In genomic region chr7:135170223-135170997, GRCh38 we compare ENCODE assay signal across 8 cellular contexts. TPM values are rescaled to one million over a fixed set of nuclear protein-coding genes. Genes with fewer than 3 reads are reported as not detected.
A peak's percentile ranks its signal among the peaks of the same experiment; 100 is the strongest.
DNase-seq lines count a peak whose midpoint lies in the region; ATAC-seq, FAIRE-seq and TF ChIP-seq lines count a peak whose summit lies in the region.

Gene CYREN (minus strand): TSS chr7:135170707. CDS start chr7:135168922, 1,785 bp downstream.

- no peaks in the 10 kb centered on the region for H3K27me3 ChIP-seq in BLaER1 treated with 17β-estradiol and CSF1 and Interleukin-3, amounts not matched to agents 10 nM and 100 nM
- no peaks in the 10 kb centered on the region; a peak in 1 of 5 replicates for H3K27me3 ChIP-seq in HepG2 (ENCODE audit: control insufficient read depth in 1 of 2, insufficient read depth in 2 of 2, low read length in 2 of 2)

- CTCF ChIA-PET in HepG2 (lab: Yijun Ruan, JAX; ENCODE audit: low intra/inter-chr PET ratio, low total read pairs): interaction anchor here (1.3 to 2.4 kb wide), 2 partner anchors 183 to 537 kb away, joined by 3 to 11 read pairs; partner anchors contain the start of gene AGBL3

- H3K4me1 Mint-ChIP-seq in activated CD4-positive, alpha-beta T cell treated with anti-CD3 and anti-CD28 coated beads, Interleukin-2, amount 10 ng/mL, durations not matched to agents 24 days and 14 days: peaks cover 46% of the 10 kb centered on the region

- no peaks in the 10 kb centered on the region for H3K27me3 Mint-ChIP-seq in activated CD4-positive, alpha-beta T cell treated with anti-CD3 and anti-CD28 coated beads, Interleukin-2, amount 10 ng/mL, durations not matched to agents 24 days and 14 days

- peak within 1 kb of the TSS; percentile 95 for H3K27ac Mint-ChIP-seq in activated CD4-positive, alpha-beta T cell treated with anti-CD3 and anti-CD28 coated beads, Interleukin-2, amount 10 ng/mL, durations not matched to agents 24 days and 14 days

- 0 out of 22 replicates have a peak, but pooled peaks cover 0 to 6% (median 0%) of the 10 kb centered on the region in 11 experiments for H3K9me3 ChIP-seq in BLaER1 treated with 17β-estradiol and CSF1 and Interleukin-3, amounts not matched to agents 10 nM and 100 nM (replicated peaks in 1 of 11)
- H3K9me3 ChIP-seq in HepG2 (ENCODE audit: low read length): no peaks in the 10 kb centered on the region

- TF ChIP-seq EP300 in HepG2 (IDR thresholded peaks at IDR 0.05; ENCODE audit: low read depth in 2 of 2, low read length in 2 of 2) (peak in 1 of 2 experiments; percentile 48; a peak in 3 of 4 replicates), HepG2 (CRISPR knock-in tag; IDR thresholded peaks at IDR 0.05; ENCODE audit: borderline replicate concordance) (peak; percentile 41; the same call in 1 of the 2 replicates)

- in situ Hi-C loops in HepG2 (cut with HindIII; ENCODE audit: extremely low pct_ligation_motif_present, low pct_unique_long_range_greater_than_20kb): no loop called here

- FAIRE-seq in HepG2 (lab: Jason Lieb, UNC): no peak

- peak within 1 kb of the TSS; percentile 87 to 99 (median 94) for H3K4me2 ChIP-seq in BLaER1 treated with 17β-estradiol and CSF1 and Interleukin-3, amounts not matched to agents 10 nM and 100 nM
- H3K4me2 ChIP-seq in HepG2 (ENCODE audit: low read depth, low read length): peak within 1 kb of the TSS; percentile 99

- peak; percentile 95 for TF ChIP-seq CTCF in HepG2 (CRISPR knock-in tag; IDR thresholded peaks at IDR 0.05)

- peaks cover 0 to 34% (median 12%) of the 10 kb centered on the region in 11 experiments; a peak in 9 of 22 replicates for H4K20me1 ChIP-seq in BLaER1 treated with 17β-estradiol and CSF1 and Interleukin-3, amounts not matched to agents 10 nM and 100 nM
- peaks cover 15% of the 10 kb centered on the region; the same call in 1 of the 2 replicates for H4K20me1 ChIP-seq in HepG2 (ENCODE audit: insufficient read depth, low read length)

- peaks cover 31 to 37% (median 34%) of the 10 kb centered on the region in 11 experiments for H3K36me3 ChIP-seq in BLaER1 treated with 17β-estradiol and CSF1 and Interleukin-3, amounts not matched to agents 10 nM and 100 nM
- peaks cover 4 to 37% of the 10 kb centered on the region in 2 experiments; a peak in 4 of 5 replicates for H3K36me3 ChIP-seq in HepG2 (replicated peaks in 1 of 2; ENCODE audit: control insufficient read depth in 1 of 2, insufficient read depth in 2 of 2, low read length in 2 of 2)

- H2AFZ ChIP-seq in HepG2 (ENCODE audit: low read length): no peak within 1 kb of the TSS

- peaks cover 56% of the 10 kb centered on the region for H3K79me2 ChIP-seq in HepG2 (ENCODE audit: insufficient read depth, low read length)

- H3K4me3 Mint-ChIP-seq in activated CD4-positive, alpha-beta T cell treated with anti-CD3 and anti-CD28 coated beads, Interleukin-2, amount 10 ng/mL, durations not matched to agents 24 days and 14 days: peak within 1 kb of the TSS; percentile 96

- POLR2A ChIA-PET in HepG2 (lab: Yijun Ruan, JAX): interaction anchor here (0.7 to 4.4 kb wide), 17 partner anchors 10 to 524 kb away, joined by 3 to 30 read pairs (median 5); partner anchors contain the start of genes AGBL3, BPGM, TMEM140 and WDR91

- BruUV-seq in HepG2 (replicated peaks; lab: Mats Ljungman, UMichigan): no TSS peak

- peak; percentile 95 for TF ChIP-seq RAD21 in HepG2 (CRISPR knock-in tag; IDR thresholded peaks at IDR 0.05)

- ATAC-seq in GM19324 (IDR thresholded peaks at IDR 0.05; ENCODE audit: low FRiP score, unreplicated experiment) (peak; percentile 84), HG03469 (IDR thresholded peaks at IDR 0.05; ENCODE audit: unreplicated experiment) (peak; percentile 56), HepG2 (peak; percentile 91)

- DNase-seq in NCI-H526 (lab: John Stamatoyannopoulos, UW) (peak; percentile 87 to 99), dedifferentiated amniotic fluid mesenchymal stem cell (ENCODE audit: extremely low spot score) (peak; percentile 92), HepG2 (ENCODE audit: low spot score) (peak; percentile 91)
- DNase-seq in activated CD4-positive, alpha-beta T cell treated with anti-CD3 and anti-CD28 coated beads, Interleukin-2, amount 10 ng/mL, durations not matched to agents 24 days and 14 days: peak; percentile 96
- DNase-seq in stimulated activated CD4-positive, alpha-beta T cell treated with anti-CD3 and anti-CD28 coated beads, Interleukin-4, amount 100 ng/mL, for 1 hour: peak; percentile 95

- peak within 1 kb of the TSS; percentile 88 to 100 (median 98) for H3K9ac ChIP-seq in BLaER1 treated with 17β-estradiol and CSF1 and Interleukin-3, amounts not matched to agents 10 nM and 100 nM
- peak within 1 kb of the TSS; percentile 98 for H3K9ac ChIP-seq in HepG2 (ENCODE audit: insufficient read depth, low read depth, low read length)

- H3K9me3 Mint-ChIP-seq in activated CD4-positive, alpha-beta T cell treated with anti-CD3 and anti-CD28 coated beads, Interleukin-2, amount 10 ng/mL, durations not matched to agents 24 days and 14 days: no peaks in the 10 kb centered on the region

- H3K4me1 ChIP-seq in BLaER1 treated with 17β-estradiol and CSF1 and Interleukin-3, amounts not matched to agents 10 nM and 100 nM: peaks cover 28 to 48% (median 36%) of the 10 kb centered on the region in 10 experiments
- H3K4me1 ChIP-seq in HepG2 (ENCODE audit: insufficient read depth, low read length): peaks cover 46% of the 10 kb centered on the region

- 0% methylated on average over 10 of the region's 85 CpGs for WGBS in HepG2 (ENCODE audit: low lambda C conversion rate)

- H3K27ac ChIP-seq in BLaER1 treated with 17β-estradiol and CSF1 and Interleukin-3, amounts not matched to agents 10 nM and 100 nM: peak within 1 kb of the TSS; percentile 88 to 100 (median 97)
- peak within 1 kb of the TSS; percentile 87 for H3K27ac ChIP-seq in HepG2 (ENCODE audit: extremely low read length, insufficient read depth, low read length)

- H3K36me3 Mint-ChIP-seq in activated CD4-positive, alpha-beta T cell treated with anti-CD3 and anti-CD28 coated beads, Interleukin-2, amount 10 ng/mL, durations not matched to agents 24 days and 14 days (ENCODE audit: low read depth): peaks cover 40% of the 10 kb centered on the region

- H3K4me3 ChIP-seq in BLaER1 treated with 17β-estradiol and CSF1 and Interleukin-3, amounts not matched to agents 10 nM and 100 nM: peak within 1 kb of the TSS; percentile 66 to 97 (median 88)
- peak within 1 kb of the TSS; percentile 91 to 97 (median 95) for H3K4me3 ChIP-seq in HepG2 (replicated peaks in 1 of 3; ENCODE audit: insufficient read depth in 1 of 3, low read depth in 2 of 3, low read length in 3 of 3)

- intact Hi-C loops in activated CD4-positive, alpha-beta T cell treated with anti-CD3 and anti-CD28 coated beads, Interleukin-2, amount 10 ng/mL, durations not matched to agents 24 days and 14 days (cut with micrococcal nuclease): loop anchor here (1.0 to 10.0 kb wide), 8 partner anchors 22 to 814 kb away; partner anchors contain the start of genes AGBL3, AKR1B1, BPGM and CNOT4
- intact Hi-C loops in HepG2 (cut with micrococcal nuclease; ENCODE audit: unreplicated experiment): loop anchor here (2.0 to 5.0 kb wide), 3 partner anchors 16 to 278 kb away; partner anchors contain the start of gene AGBL3

- peak; percentile 71 to 78 for TF ChIP-seq POLR2A in HepG2 (IDR thresholded peaks at IDR 0.05; ENCODE audit: insufficient read depth in 1 of 2, low read depth in 2 of 2, low read length in 2 of 2)

TF ChIP-seq in HepG2, 621 proteins besides CTCF, POLR2A, EP300 and RAD21 (continues in another document):
- TF ChIP-seq TBL1XR1 (IDR thresholded peaks at IDR 0.05; ENCODE audit: borderline replicate concordance, low read length, partially characterized antibody): peak; percentile 34
- TF ChIP-seq ZNF383 (CRISPR knock-in tag; IDR thresholded peaks at IDR 0.05; ENCODE audit: borderline replicate concordance): peak; percentile 66
- peak; percentile 78 for TF ChIP-seq WIZ (CRISPR knock-in tag; IDR thresholded peaks at IDR 0.05)
- no peak for TF ChIP-seq ZFYVE20 (CRISPR knock-in tag; IDR thresholded peaks at IDR 0.05; ENCODE audit: borderline replicate concordance, low read depth)
- no peak; the same call in none of the 2 replicates for TF ChIP-seq GATAD2A (CRISPR knock-in tag; IDR thresholded peaks at IDR 0.05)
- peak; percentile 57 for TF ChIP-seq ZKSCAN8 (CRISPR knock-in tag; IDR thresholded peaks at IDR 0.05; ENCODE audit: borderline replicate concordance)
- TF ChIP-seq SAFB2 (CRISPR knock-in tag; IDR thresholded peaks at IDR 0.05; ENCODE audit: borderline replicate concordance, low read depth): peak; percentile 88; the same call in 1 of the 2 replicates

RNA-seq across cellular contexts. Expression of gene CYREN, which starts in this region (rescaled TPM):
- total RNA-seq in activated CD4-positive, alpha-beta T cell treated with anti-CD3 and anti-CD28 coated beads, Interleukin-2, amount 10 ng/mL, durations not matched to agents 24 days and 14 days: 52.8 and 55.1 TPM in 2 replicates
- 60.7 and 68.6 TPM in 2 replicates for total RNA-seq in HepG2 (2016; rRNA removed; fragmentation: Illumina TruSeq; extraction: Trizol)
- 24.2 and 27.7 TPM in 2 replicates for total RNA-seq in HepG2 (2016; cell fraction: cytosol; rRNA removed; fragmentation: Illumina TruSeq; extraction: Trizol; ENCODE audit: low read depth)
- 58.8 and 66.8 TPM in 2 replicates for total RNA-seq in HepG2 (2016; cell fraction: insoluble cytoplasmic fraction; rRNA removed; fragmentation: Illumina TruSeq; extraction: Trizol)
- total RNA-seq in HepG2 (2016; cell fraction: membrane; rRNA removed; fragmentation: Illumina TruSeq; extraction: Trizol): 48.2 and 58.3 TPM in 2 replicates
- 42.2 and 46.2 TPM in 2 replicates for total RNA-seq in HepG2 (2016; cell fraction: nucleus; rRNA removed; fragmentation: Illumina TruSeq; extraction: Trizol)
- 19.3 and 20.7 TPM in 2 replicates for polyA plus RNA-seq in HepG2 (2011; rRNA removed)
- 19.8 and 20.9 TPM in 2 replicates for polyA plus RNA-seq in HepG2 (2011; cell fraction: cytosol; rRNA removed)
- 15.6 and 18.8 TPM in 2 replicates for polyA plus RNA-seq in HepG2 (2011; cell fraction: nucleus; rRNA removed)
- polyA plus RNA-seq in HepG2 (2012): 44.5 and 69.6 TPM in 2 replicates
- 13.5 and 22.0 TPM in 2 replicates for polyA plus RNA-seq in HepG2 (2016; cell fraction: cytosol; fragmentation: Illumina TruSeq; extraction: Trizol; ENCODE audit: low read depth)
- polyA plus RNA-seq in HepG2 (2016; cell fraction: insoluble cytoplasmic fraction; fragmentation: Illumina TruSeq; extraction: Trizol; ENCODE audit: low read depth): 62.6 and 67.4 TPM in 2 replicates
- 31.2 and 44.6 TPM in 2 replicates for polyA plus RNA-seq in HepG2 (2016; cell fraction: membrane; fragmentation: Illumina TruSeq; extraction: Trizol; ENCODE audit: low read depth)
- polyA plus RNA-seq in HepG2 (2016; cell fraction: nucleus; fragmentation: Illumina TruSeq; extraction: Trizol; ENCODE audit: insufficient read depth, low read depth): 46.9 and 49.8 TPM in 2 replicates
- polyA minus RNA-seq in HepG2 (2011; rRNA and poly(A)+ RNA removed; ENCODE audit: low replicate concordance): 24.4 and 62.5 TPM in 2 replicates
- polyA minus RNA-seq in HepG2 (2011; cell fraction: cytosol; rRNA and poly(A)+ RNA removed): 8.6 and 12.1 TPM in 2 replicates
- 20.6 and 24.7 TPM in 2 replicates for polyA minus RNA-seq in HepG2 (2011; cell fraction: nucleus; rRNA and poly(A)+ RNA removed)

Comparison
In these comparisons a context has a peak if more than half of its experiments do, and no peak if none do; other contexts are left out.
1. Peak in every context shown above with its lines: DNase-seq, ATAC-seq, H3K4me3 ChIP-seq and H3K27ac ChIP-seq.